In the genomic region with DNA sequence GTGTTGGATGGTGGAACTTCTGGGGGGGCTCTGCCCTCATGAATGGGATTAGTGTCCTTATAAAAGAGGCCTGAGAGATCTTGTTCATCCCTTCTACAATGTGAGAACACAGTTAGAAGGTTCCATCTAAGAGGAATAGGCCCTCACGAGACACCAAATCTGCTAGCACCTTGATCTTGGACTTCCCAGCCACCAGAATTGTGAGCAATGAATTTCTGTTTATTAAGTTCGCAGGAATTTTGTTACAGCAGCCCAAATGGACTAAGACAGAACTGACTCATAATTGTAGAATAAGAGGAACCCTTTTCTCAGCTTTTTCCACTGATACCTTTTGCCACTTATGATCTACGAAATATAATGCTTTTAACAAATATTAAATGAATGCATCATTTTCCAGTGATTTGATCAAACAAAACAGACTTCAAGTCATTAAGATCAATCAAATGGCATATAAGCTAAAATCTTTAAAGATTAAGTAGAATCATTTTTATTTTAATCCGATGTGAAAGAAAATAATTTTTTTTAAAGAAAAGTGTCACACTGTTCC, we compare ENCODE assay signal across 9 cellular contexts.
"Had no signal": no experiment of that assay in that cellular context is flagged by ENCODE, and none has a peak within 500 bp of the region (broad histone marks: within the 10 kb centered on the region; RNA-seq: fewer than 3 reads in every experiment).

No MANE protein-coding gene starts in this region.

- H3K9ac ChIP-seq: GM23248, KMS-11 had no signal

- FAIRE-seq: K562 had no signal

- H3K9me3 ChIP-seq: HAP-1 had no signal

- H2AFZ ChIP-seq: GM23248 had no signal

- H3K4me2 ChIP-seq: KMS-11 had no signal

- H3K27ac ChIP-seq: GM23248, KMS-11 had no signal

- H3K4me3 ChIP-seq: GM23248, HAP-1, K562 had no signal

- H3K27ac Mint-ChIP-seq: HFFc6 had no signal

- ATAC-seq: HCT116, K562 had no signal

- H3K4me3 Mint-ChIP-seq: HFFc6 had no signal

- H3K9me3 Mint-ChIP-seq: HFFc6 had no signal

- DNase-seq: GM23248, GOT3, H7, HFFc6, IMR-90 had no signal
